ENCODE assay signal across 8 cellular contexts in the genomic region with DNA sequence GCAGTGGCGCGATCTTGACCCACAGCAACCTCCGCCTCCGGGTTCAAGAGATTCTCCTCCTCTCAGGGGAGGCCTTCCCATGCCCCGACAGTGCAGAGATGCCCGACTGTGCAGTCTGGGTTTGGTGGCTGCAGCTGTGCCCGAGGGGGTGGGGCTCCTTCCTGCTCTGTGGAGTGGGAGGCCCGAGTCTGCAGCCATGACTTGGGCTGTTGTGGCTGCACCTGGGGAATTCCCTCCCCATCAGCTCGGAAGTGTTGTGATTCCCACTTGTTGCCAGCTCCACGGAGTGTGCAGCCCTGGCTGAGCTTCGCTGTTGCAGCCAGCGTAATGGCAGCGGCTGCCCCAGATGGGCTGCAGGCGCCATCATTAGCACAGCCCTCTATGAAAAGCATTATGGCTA.
DNase-seq lines count a peak whose midpoint lies in the region; ATAC-seq and TF ChIP-seq lines count a peak whose summit lies in the region.

No MANE protein-coding gene starts in this region.

- peak overlapping the region in 1 of 3 donors; percentile 37 for H3K27ac ChIP-seq in right lobe of liver

- DNase-seq in Right ventricle myocardium inferior (ENCODE audit: missing footprints) (peak; percentile 75), cardiac septum (ENCODE audit: low spot score) (no peak), right lobe of liver (no peak), SK-N-DZ (ENCODE audit: low spot score) (no peak), NCI-H1048 (lab: John Stamatoyannopoulos, UW) (no peak), DMS 273 treated with DMSO at 0.1 percent for 48 hours (lab: John Stamatoyannopoulos, UW) (no peak), foreskin melanocyte (no peak)
- DNase-seq in activated T-cell treated with anti-CD3 and anti-CD28 coated beads, Interleukin-2, amount 50 U/mL, for 1 hour, result peak; percentile 24

- no peak for TF ChIP-seq CTCF in right lobe of liver (IDR thresholded peaks at IDR 0.05)

- ATAC-seq in Right ventricle myocardium inferior (no peak), right lobe of liver (peak; percentile 22 to 46 (median 30))

- H3K36me3 ChIP-seq in right lobe of liver, result no peaks in the 10 kb centered on the region

- no peak overlapping the region for H3K4me3 ChIP-seq in right lobe of liver

- no peaks in the 10 kb centered on the region for H3K27me3 ChIP-seq in right lobe of liver

- no peaks in the 10 kb centered on the region for H3K9me3 ChIP-seq in right lobe of liver

- H3K4me1 ChIP-seq in right lobe of liver, result peaks cover 0 to 11% (median 2%) of the 10 kb centered on the region in 4 donors

- no peak for TF ChIP-seq POLR2A in right lobe of liver (IDR thresholded peaks at IDR 0.05)

- intact Hi-C loops in Right ventricle myocardium inferior (cut with DNase I), result no loop called here
- intact Hi-C loops in cardiac septum (cut with DNase I), result no loop called here
- intact Hi-C loops in right lobe of liver (cut with DNase I), result no loop called here

- WGBS in right lobe of liver (ENCODE audit: insufficient coverage, low coverage, low lambda C conversion rate, missing lambda C conversion rate), result 78% methylated on average over 7 of the region's 14 CpGs

Comparison
In these comparisons a context has a peak if more than half of its experiments do, and no peak if none do; other contexts are left out.
1. DNase-seq: peak in Right ventricle myocardium inferior (single experiment) and activated T-cell treated with anti-CD3 and anti-CD28 coated beads, Interleukin-2, amount 50 U/mL, for 1 hour (single experiment); none in cardiac septum (single experiment), right lobe of liver (0 of 3), SK-N-DZ (single experiment), NCI-H1048 (single experiment), DMS 273 treated with DMSO at 0.1 percent for 48 hours (single experiment) and foreskin melanocyte (single experiment).